ENCODE assay signal across 8 cellular contexts in genomic region chr1:156212833-156213643, GRCh38. TPM values are rescaled to one million over a fixed set of nuclear protein-coding genes. Genes with fewer than 3 reads are reported as not detected.
DNase-seq lines count a peak whose midpoint lies in the region; ATAC-seq and TF ChIP-seq lines count a peak whose summit lies in the region.

A gene with protein sequence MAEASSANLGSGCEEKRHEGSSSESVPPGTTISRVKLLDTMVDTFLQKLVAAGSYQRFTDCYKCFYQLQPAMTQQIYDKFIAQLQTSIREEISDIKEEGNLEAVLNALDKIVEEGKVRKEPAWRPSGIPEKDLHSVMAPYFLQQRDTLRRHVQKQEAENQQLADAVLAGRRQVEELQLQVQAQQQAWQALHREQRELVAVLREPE (plus strand): TSS chr1:156213007. CDS start chr1:156213016, 9 bp downstream.

- peaks cover 35% of the 10 kb centered on the region for H3K4me1 ChIP-seq in mononuclear cell (ENCODE audit: insufficient read depth, low read length)

- no peak for TF ChIP-seq RAD21 in Ishikawa (IDR thresholded peaks at IDR 0.05; ENCODE audit: low read depth)

- peak; percentile 86 for ATAC-seq in GM21529 (IDR thresholded peaks at IDR 0.05; ENCODE audit: unreplicated experiment)

- no peak; the same call in 1 of the 2 replicates for TF ChIP-seq EP300 in Ishikawa (IDR thresholded peaks at IDR 0.05; ENCODE audit: borderline replicate concordance)

- H3K4me3 ChIP-seq in epithelial cell of esophagus (ENCODE audit: low read length) (peak within 1 kb of the TSS; percentile 80), mononuclear cell (ENCODE audit: low read length) (peak within 1 kb of the TSS; percentile 79)

- DNase-seq in DMS 273 treated with DMSO at 0.1 percent for 48 hours (lab: John Stamatoyannopoulos, UW) (peak; percentile 95), OCI-M2 (lab: John Stamatoyannopoulos, UW; ENCODE audit: unreplicated experiment) (peak; percentile 90), activated T-cell treated with anti-CD3 and anti-CD28 coated beads for 4 hours (peak; percentile 94), epithelial cell of esophagus (ENCODE audit: low read depth) (peak; percentile 97)
- peak; percentile 95 to 96 for DNase-seq in stimulated activated CD8-positive, alpha-beta memory T cell treated with anti-CD3 and anti-CD28 coated beads, Interleukin-2, amount 100 ng/mL, for 48 hours (ENCODE audit: low read depth in 2 of 2)

- peak; percentile 4 for TF ChIP-seq CTCF in epithelial cell of esophagus (IDR thresholded peaks at IDR 0.05; ENCODE audit: insufficient read depth, low read depth, low read length, missing control alignments)

- H3K9me3 ChIP-seq in mononuclear cell (ENCODE audit: low read depth, low read length): no peaks in the 10 kb centered on the region

- no peaks in the 10 kb centered on the region for H3K27me3 ChIP-seq in mononuclear cell (ENCODE audit: insufficient read depth, low read length)

TF ChIP-seq in Ishikawa, 13 proteins besides CTCF, POLR2A, EP300 and RAD21:
- TF ChIP-seq TCF12 (IDR thresholded peaks at IDR 0.05; ENCODE audit: low read depth) (no peak), FOXM1 (IDR thresholded peaks at IDR 0.05; ENCODE audit: borderline replicate concordance, low read depth) (no peak), CREB1 (IDR thresholded peaks at IDR 0.05; ENCODE audit: low read depth) (peak; percentile 84), ZBTB7A (IDR thresholded peaks at IDR 0.05; ENCODE audit: low read depth) (no peak; the same call in 1 of the 2 replicates), TAF1 (IDR thresholded peaks at IDR 0.05; ENCODE audit: low read depth) (peak; percentile 90), CEBPB (IDR thresholded peaks at IDR 0.05) (no peak; the same call in 1 of the 2 replicates), NFIC (IDR thresholded peaks at IDR 0.05) (0 out of 2 replicates have a peak, but pooled peaks have one; percentile 29), EGR1 (IDR thresholded peaks at IDR 0.05) (peak; percentile 65; the same call in 1 of the 2 replicates), TEAD4 (IDR thresholded peaks at IDR 0.05) (peak; percentile 14; the same call in 1 of the 2 replicates), USF1 (IDR thresholded peaks at IDR 0.05) (no peak; the same call in 1 of the 2 replicates), YY1 (IDR thresholded peaks at IDR 0.05; ENCODE audit: low read depth) (peak; percentile 92)
- TF ChIP-seq, protein P1, sequence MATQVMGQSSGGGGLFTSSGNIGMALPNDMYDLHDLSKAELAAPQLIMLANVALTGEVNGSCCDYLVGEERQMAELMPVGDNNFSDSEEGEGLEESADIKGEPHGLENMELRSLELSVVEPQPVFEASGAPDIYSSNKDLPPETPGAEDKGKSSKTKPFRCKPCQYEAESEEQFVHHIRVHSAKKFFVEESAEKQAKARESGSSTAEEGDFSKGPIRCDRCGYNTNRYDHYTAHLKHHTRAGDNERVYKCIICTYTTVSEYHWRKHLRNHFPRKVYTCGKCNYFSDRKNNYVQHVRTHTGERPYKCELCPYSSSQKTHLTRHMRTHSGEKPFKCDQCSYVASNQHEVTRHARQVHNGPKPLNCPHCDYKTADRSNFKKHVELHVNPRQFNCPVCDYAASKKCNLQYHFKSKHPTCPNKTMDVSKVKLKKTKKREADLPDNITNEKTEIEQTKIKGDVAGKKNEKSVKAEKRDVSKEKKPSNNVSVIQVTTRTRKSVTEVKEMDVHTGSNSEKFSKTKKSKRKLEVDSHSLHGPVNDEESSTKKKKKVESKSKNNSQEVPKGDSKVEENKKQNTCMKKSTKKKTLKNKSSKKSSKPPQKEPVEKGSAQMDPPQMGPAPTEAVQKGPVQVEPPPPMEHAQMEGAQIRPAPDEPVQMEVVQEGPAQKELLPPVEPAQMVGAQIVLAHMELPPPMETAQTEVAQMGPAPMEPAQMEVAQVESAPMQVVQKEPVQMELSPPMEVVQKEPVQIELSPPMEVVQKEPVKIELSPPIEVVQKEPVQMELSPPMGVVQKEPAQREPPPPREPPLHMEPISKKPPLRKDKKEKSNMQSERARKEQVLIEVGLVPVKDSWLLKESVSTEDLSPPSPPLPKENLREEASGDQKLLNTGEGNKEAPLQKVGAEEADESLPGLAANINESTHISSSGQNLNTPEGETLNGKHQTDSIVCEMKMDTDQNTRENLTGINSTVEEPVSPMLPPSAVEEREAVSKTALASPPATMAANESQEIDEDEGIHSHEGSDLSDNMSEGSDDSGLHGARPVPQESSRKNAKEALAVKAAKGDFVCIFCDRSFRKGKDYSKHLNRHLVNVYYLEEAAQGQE (IDR thresholded peaks at IDR 0.05; ENCODE audit: low read depth): no peak
- TF ChIP-seq, protein P2, sequence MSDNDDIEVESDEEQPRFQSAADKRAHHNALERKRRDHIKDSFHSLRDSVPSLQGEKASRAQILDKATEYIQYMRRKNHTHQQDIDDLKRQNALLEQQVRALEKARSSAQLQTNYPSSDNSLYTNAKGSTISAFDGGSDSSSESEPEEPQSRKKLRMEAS (IDR thresholded peaks at IDR 0.05): peak; percentile 76; the same call in 1 of the 2 replicates

RNA-seq across cellular contexts. Expression of the gene that starts here (rescaled TPM):
- 59.0 TPM for total RNA-seq in mononuclear cell

Comparison
In these comparisons a context has a peak if more than half of its experiments do, and no peak if none do; other contexts are left out.
1. Peak in every context shown above with its lines: DNase-seq, ATAC-seq and H3K4me3 ChIP-seq.